22 cellular contexts compared by ENCODE assay signal in genomic region chr7:45181286-45181960, GRCh38. TPM values are rescaled to one million over a fixed set of nuclear protein-coding genes. Genes with fewer than 3 reads are reported as not detected.
DNase-seq lines count a peak whose midpoint lies in the region; ATAC-seq and TF ChIP-seq lines count a peak whose summit lies in the region.
"Had no signal": no experiment of that assay in that cellular context is flagged by ENCODE, and none has a peak within 500 bp of the region (broad histone marks: within the 10 kb centered on the region; RNA-seq: fewer than 3 reads in every experiment).

No MANE protein-coding gene starts in this region.

- H3K4me3 ChIP-seq in RWPE2 (ENCODE audit: severe bottlenecking) = no peak overlapping the region
- H3K4me3 ChIP-seq: A549; BLaER1 treated with 17β-estradiol and CSF1 and Interleukin-3, amounts not matched to agents 10 nM and 100 nM; PC-9 had no signal

- H3K27ac Mint-ChIP-seq in activated T-cell treated with anti-CD3 and anti-CD28 coated beads, Interleukin-2, amount 50 U/mL, for 24 hours = no peak overlapping the region
- no peak overlapping the region for H3K27ac Mint-ChIP-seq in activated T-cell treated with anti-CD3 and anti-CD28 coated beads, Interleukin-2, amount 50 U/mL, for 72 hours
- peak overlapping the region; percentile 69 for H3K27ac Mint-ChIP-seq in nephron progenitor cell
- H3K27ac Mint-ChIP-seq in stimulated activated effector memory CD8-positive, alpha-beta T cell treated with anti-CD3 and anti-CD28 coated beads, Interleukin-12 subunit alpha, Interleukin-12 subunit beta, amount 100 ng/mL, for 72 hours = peak overlapping the region; percentile 10
- H3K27ac Mint-ChIP-seq: HFFc6 had no signal

- no peaks in the 10 kb centered on the region for H3K4me1 Mint-ChIP-seq in activated T-cell treated with anti-CD3 and anti-CD28 coated beads, Interleukin-2, amount 50 U/mL, for 24 hours (ENCODE audit: low read depth)
- no peaks in the 10 kb centered on the region for H3K4me1 Mint-ChIP-seq in activated T-cell treated with anti-CD3 and anti-CD28 coated beads, Interleukin-2, amount 50 U/mL, for 72 hours (ENCODE audit: low read depth)
- no peaks in the 10 kb centered on the region for H3K4me1 Mint-ChIP-seq in nephron progenitor cell
- H3K4me1 Mint-ChIP-seq in stimulated activated effector memory CD8-positive, alpha-beta T cell treated with anti-CD3 and anti-CD28 coated beads, Interleukin-12 subunit alpha, Interleukin-12 subunit beta, amount 100 ng/mL, for 72 hours = no peaks in the 10 kb centered on the region

- peaks cover 2% of the 10 kb centered on the region for H3K27me3 ChIP-seq in RWPE2 (ENCODE audit: insufficient read depth, poor library complexity, severe bottlenecking)
- H3K27me3 ChIP-seq: BLaER1 treated with 17β-estradiol and CSF1 and Interleukin-3, amounts not matched to agents 10 nM and 100 nM had no signal

- H3K4me1 ChIP-seq in RWPE2 (ENCODE audit: insufficient read depth, poor library complexity, severe bottlenecking) = no peaks in the 10 kb centered on the region
- H3K4me1 ChIP-seq: A549; BLaER1 treated with 17β-estradiol and CSF1 and Interleukin-3, amounts not matched to agents 10 nM and 100 nM had no signal

- peaks cover 19% of the 10 kb centered on the region for H3K27me3 Mint-ChIP-seq in activated T-cell treated with anti-CD3 and anti-CD28 coated beads, Interleukin-2, amount 50 U/mL, for 24 hours
- peaks cover 8% of the 10 kb centered on the region for H3K27me3 Mint-ChIP-seq in activated T-cell treated with anti-CD3 and anti-CD28 coated beads, Interleukin-2, amount 50 U/mL, for 72 hours (ENCODE audit: low read depth)
- peaks cover 8% of the 10 kb centered on the region for H3K27me3 Mint-ChIP-seq in nephron progenitor cell (ENCODE audit: low read depth, poor library complexity)

- no peak overlapping the region for H3K4me3 Mint-ChIP-seq in activated T-cell treated with anti-CD3 and anti-CD28 coated beads, Interleukin-2, amount 50 U/mL, for 24 hours
- H3K4me3 Mint-ChIP-seq in activated T-cell treated with anti-CD3 and anti-CD28 coated beads, Interleukin-2, amount 50 U/mL, for 72 hours = no peak overlapping the region
- no peak overlapping the region for H3K4me3 Mint-ChIP-seq in nephron progenitor cell
- no peak overlapping the region for H3K4me3 Mint-ChIP-seq in stimulated activated effector memory CD8-positive, alpha-beta T cell treated with anti-CD3 and anti-CD28 coated beads, Interleukin-12 subunit alpha, Interleukin-12 subunit beta, amount 100 ng/mL, for 72 hours
- H3K4me3 Mint-ChIP-seq: HFFc6 had no signal

- no peaks in the 10 kb centered on the region for H3K36me3 Mint-ChIP-seq in activated T-cell treated with anti-CD3 and anti-CD28 coated beads, Interleukin-2, amount 50 U/mL, for 24 hours (ENCODE audit: low read depth)
- no peaks in the 10 kb centered on the region for H3K36me3 Mint-ChIP-seq in activated T-cell treated with anti-CD3 and anti-CD28 coated beads, Interleukin-2, amount 50 U/mL, for 72 hours (ENCODE audit: insufficient read depth in 2 of 2)
- no peaks in the 10 kb centered on the region for H3K36me3 Mint-ChIP-seq in nephron progenitor cell (ENCODE audit: low read depth)
- no peaks in the 10 kb centered on the region for H3K36me3 Mint-ChIP-seq in stimulated activated effector memory CD8-positive, alpha-beta T cell treated with anti-CD3 and anti-CD28 coated beads, Interleukin-12 subunit alpha, Interleukin-12 subunit beta, amount 100 ng/mL, for 72 hours

- H3K9me3 Mint-ChIP-seq in activated T-cell treated with anti-CD3 and anti-CD28 coated beads, Interleukin-2, amount 50 U/mL, for 24 hours = no peaks in the 10 kb centered on the region
- no peaks in the 10 kb centered on the region for H3K9me3 Mint-ChIP-seq in activated T-cell treated with anti-CD3 and anti-CD28 coated beads, Interleukin-2, amount 50 U/mL, for 72 hours
- no peaks in the 10 kb centered on the region for H3K9me3 Mint-ChIP-seq in nephron progenitor cell
- no peaks in the 10 kb centered on the region for H3K9me3 Mint-ChIP-seq in stimulated activated effector memory CD8-positive, alpha-beta T cell treated with anti-CD3 and anti-CD28 coated beads, Interleukin-12 subunit alpha, Interleukin-12 subunit beta, amount 100 ng/mL, for 72 hours
- H3K9me3 Mint-ChIP-seq: HFFc6 had no signal

- H3K36me3 ChIP-seq in RWPE2 (ENCODE audit: low read depth) = no peaks in the 10 kb centered on the region
- H3K36me3 ChIP-seq: BLaER1 treated with 17β-estradiol and CSF1 and Interleukin-3, amounts not matched to agents 10 nM and 100 nM had no signal

- peak; percentile 23 for DNase-seq in activated T-cell treated with anti-CD3 and anti-CD28 coated beads, Interleukin-2, amount 50 U/mL, for 24 hours
- no peak for DNase-seq in activated T-cell treated with anti-CD3 and anti-CD28 coated beads, Interleukin-2, amount 50 U/mL, for 72 hours
- DNase-seq in RWPE2 (ENCODE audit: low spot score) (peak; percentile 21), nephron progenitor cell (no peak), DMS 273 treated with DMSO at 0.1 percent for 48 hours (lab: John Stamatoyannopoulos, UW) (no peak)
- DNase-seq in stimulated activated effector memory CD8-positive, alpha-beta T cell treated with anti-CD3 and anti-CD28 coated beads, Interleukin-12 subunit alpha, Interleukin-12 subunit beta, amount 100 ng/mL, for 72 hours (ENCODE audit: low spot score in 2 of 2) = no peak
- DNase-seq in stimulated activated CD4-positive, alpha-beta T cell treated with anti-CD3 and anti-CD28 coated beads, Interleukin-2, amount 100 ng/mL, for 24 hours = no peak
- DNase-seq: HFFc6, KBM-7, MV-4-11, NCI-H1417 treated with DMSO at 0.1 percent for 48 hours, NCI-H2029, NCI-H2171 treated with DMSO at 0.1 percent for 48 hours, NCI-H774, PC-9 had no signal

- H3K9me3 ChIP-seq in RWPE2 (ENCODE audit: severe bottlenecking) = no peaks in the 10 kb centered on the region
- H3K9me3 ChIP-seq: A549; BLaER1 treated with 17β-estradiol and CSF1 and Interleukin-3, amounts not matched to agents 10 nM and 100 nM had no signal

- ATAC-seq in activated T-cell treated with anti-CD3 and anti-CD28 coated beads, Interleukin-2, amount 50 U/mL, for 72 hours (replicated peaks in 1 of 2) = no peak
- ATAC-seq in RWPE2 (ENCODE audit: low read depth) (no peak), GM21390 (IDR thresholded peaks at IDR 0.05; ENCODE audit: unreplicated experiment) (no peak)
- ATAC-seq in stimulated activated effector memory CD8-positive, alpha-beta T cell treated with anti-CD3 and anti-CD28 coated beads, Interleukin-12 subunit alpha, Interleukin-12 subunit beta, amount 100 ng/mL, for 72 hours = no peak
- ATAC-seq: A549, Right ventricle myocardium inferior had no signal

- no peak for TF ChIP-seq CTCF in RWPE2 (IDR thresholded peaks at IDR 0.05; ENCODE audit: poor library complexity, severe bottlenecking)
- no peak for TF ChIP-seq CTCF in nephron progenitor cell (IDR thresholded peaks at IDR 0.05)

- H3K27ac ChIP-seq in RWPE2 (ENCODE audit: poor library complexity, severe bottlenecking) = no peak overlapping the region
- H3K27ac ChIP-seq: A549; BLaER1 treated with 17β-estradiol and CSF1 and Interleukin-3, amounts not matched to agents 10 nM and 100 nM; PC-9 had no signal

RNA-seq across cellular contexts. Expression of gene RAMP3, which starts 23.8 kb away (rescaled TPM):
- under 1 TPM in 1 of 2 donors, not detected in 1; 0.50 TPM for total RNA-seq in activated T-cell treated with anti-CD3 and anti-CD28 coated beads, Interleukin-2, amount 50 U/mL, for 72 hours
- total RNA-seq: Daoy, H4, HFFc6, NCI-H460, PC-9 had no signal

Comparison
In these comparisons a context has a peak if more than half of its experiments do, and no peak if none do; other contexts are left out.
1. DNase-seq: peak in activated T-cell treated with anti-CD3 and anti-CD28 coated beads, Interleukin-2, amount 50 U/mL, for 24 hours (single experiment) and RWPE2 (single experiment); none in activated T-cell treated with anti-CD3 and anti-CD28 coated beads, Interleukin-2, amount 50 U/mL, for 72 hours (0 of 2), nephron progenitor cell (single experiment), stimulated activated effector memory CD8-positive, alpha-beta T cell treated with anti-CD3 and anti-CD28 coated beads, Interleukin-12 subunit alpha, Interleukin-12 subunit beta, amount 100 ng/mL, for 72 hours (0 of 2), stimulated activated CD4-positive, alpha-beta T cell treated with anti-CD3 and anti-CD28 coated beads, Interleukin-2, amount 100 ng/mL, for 24 hours (0 of 2) and DMS 273 treated with DMSO at 0.1 percent for 48 hours (single experiment).
2. H3K27ac Mint-ChIP-seq: peak in nephron progenitor cell (single experiment) and stimulated activated effector memory CD8-positive, alpha-beta T cell treated with anti-CD3 and anti-CD28 coated beads, Interleukin-12 subunit alpha, Interleukin-12 subunit beta, amount 100 ng/mL, for 72 hours (single experiment); none in activated T-cell treated with anti-CD3 and anti-CD28 coated beads, Interleukin-2, amount 50 U/mL, for 24 hours (single experiment) and activated T-cell treated with anti-CD3 and anti-CD28 coated beads, Interleukin-2, amount 50 U/mL, for 72 hours (single experiment).